In genomic region chr21:43921979-43922945, GRCh38 we compare ENCODE assay signal across 9 cellular contexts. TPM values are rescaled to one million over a fixed set of nuclear protein-coding genes. Genes with fewer than 3 reads are reported as not detected.
DNase-seq lines count a peak whose midpoint lies in the region; TF ChIP-seq lines count a peak whose summit lies in the region.
"Had no signal": no experiment of that assay in that cellular context is flagged by ENCODE, and none has a peak within 500 bp of the region (broad histone marks: within the 10 kb centered on the region; RNA-seq: fewer than 3 reads in every experiment).

No MANE protein-coding gene starts in this region.

- peaks cover 58% of the 10 kb centered on the region for H3K4me1 Mint-ChIP-seq in activated naive CD4-positive, alpha-beta T cell treated with anti-CD3 and anti-CD28 coated beads, Interleukin-2, amount 50 U/mL, for 24 hours

- H3K9ac ChIP-seq in SK-N-SH = no peak overlapping the region

- no peak overlapping the region for H3K4me2 ChIP-seq in SK-N-SH

- TF ChIP-seq RAD21 in SK-N-SH (IDR thresholded peaks at IDR 0.05; ENCODE audit: low read length) = no peak

- POLR2A ChIA-PET in SK-N-SH (lab: Yijun Ruan, JAX) = no interaction called here

- H3K79me2 ChIP-seq in SK-N-SH (ENCODE audit: insufficient read depth) = peaks cover 46% of the 10 kb centered on the region

- peaks cover 0 to 37% of the 10 kb centered on the region in 2 experiments; a peak in 1 of 4 replicates for H3K4me1 ChIP-seq in SK-N-SH (ENCODE audit: control insufficient read depth in 1 of 2, insufficient read depth in 2 of 2, low read depth in 1 of 2, low read length in 1 of 2)
- H3K4me1 ChIP-seq in prostate gland (replicated peaks) = peaks cover 7% of the 10 kb centered on the region

- H3K27me3 Mint-ChIP-seq in activated naive CD4-positive, alpha-beta T cell treated with anti-CD3 and anti-CD28 coated beads, Interleukin-2, amount 50 U/mL, for 24 hours = no peaks in the 10 kb centered on the region

- H3K9me2 ChIP-seq in SK-N-SH = no peaks in the 10 kb centered on the region

- intact Hi-C loops in prostate gland (cut with DNase I) = no loop called here

- 88% methylated on average over 21 of the region's 27 CpGs for WGBS in SK-N-SH (ENCODE audit: low lambda C conversion rate)
- 77% methylated on average over 25 of the region's 27 CpGs for WGBS in prostate gland

- H4K20me1 ChIP-seq in SK-N-SH (ENCODE audit: insufficient read depth) = peaks cover 55% of the 10 kb centered on the region

- H3K4me3 Mint-ChIP-seq in activated naive CD4-positive, alpha-beta T cell treated with anti-CD3 and anti-CD28 coated beads, Interleukin-2, amount 50 U/mL, for 24 hours = peak overlapping the region; percentile 75

- no peaks in the 10 kb centered on the region for H3K9me3 Mint-ChIP-seq in activated naive CD4-positive, alpha-beta T cell treated with anti-CD3 and anti-CD28 coated beads, Interleukin-2, amount 50 U/mL, for 24 hours

- H3K27ac ChIP-seq in SK-N-SH (ENCODE audit: low read depth in 2 of 2, low read length in 1 of 2) (peak overlapping the region in 1 of 2 experiments; percentile 70; a peak in 1 of 4 replicates), prostate gland (no peak overlapping the region), coronary artery (no peak overlapping the region)
- H3K27ac ChIP-seq: thoracic aorta had no signal

- no peak overlapping the region for H2AFZ ChIP-seq in SK-N-SH (ENCODE audit: low read depth)

- no peak overlapping the region for H3K4me3 ChIP-seq in SK-N-SH (ENCODE audit: low read depth in 2 of 2, low read length in 1 of 2)
- no peak overlapping the region for H3K4me3 ChIP-seq in prostate gland
- H3K4me3 ChIP-seq in coronary artery = no peak overlapping the region
- H3K4me3 ChIP-seq: thoracic aorta had no signal

- H3K27ac Mint-ChIP-seq in activated naive CD4-positive, alpha-beta T cell treated with anti-CD3 and anti-CD28 coated beads, Interleukin-2, amount 50 U/mL, for 24 hours = peak overlapping the region; percentile 99

- H3K27me3 ChIP-seq in SK-N-SH (ENCODE audit: insufficient read depth) (no peaks in the 10 kb centered on the region), prostate gland (replicated peaks; ENCODE audit: insufficient read depth) (no peaks in the 10 kb centered on the region)

- TF ChIP-seq CTCF in SK-N-SH (IDR thresholded peaks at IDR 0.05) (no peak), prostate gland (IDR thresholded peaks at IDR 0.05) (no peak), coronary artery (IDR thresholded peaks at IDR 0.05) (no peak)

- H3F3A ChIP-seq in SK-N-SH (replicated peaks; ENCODE audit: insufficient read depth) = peaks cover 9% of the 10 kb centered on the region

- H3K36me3 ChIP-seq in SK-N-SH (replicated peaks in 1 of 2; ENCODE audit: control insufficient read depth in 1 of 2, insufficient read depth in 2 of 2, low read length in 1 of 2) = peaks cover 0 to 16% of the 10 kb centered on the region in 2 experiments
- H3K36me3 ChIP-seq in prostate gland = no peaks in the 10 kb centered on the region
- H3K36me3 ChIP-seq: thoracic aorta had no signal

- H3K9me3 ChIP-seq in SK-N-SH (no peaks in the 10 kb centered on the region), prostate gland (no peaks in the 10 kb centered on the region)
- H3K9me3 ChIP-seq: thoracic aorta had no signal

- DNase-seq in CMK (ENCODE audit: low read depth) (peak; percentile 91), putamen (ENCODE audit: low spot score) (peak; percentile 69), SK-N-SH (no peak), NCI-H1105 (lab: John Stamatoyannopoulos, UW) (no peak), prostate gland (ENCODE audit: low spot score) (no peak), coronary artery (ENCODE audit: low spot score) (no peak)

- TF ChIP-seq EP300 in SK-N-SH (IDR thresholded peaks at IDR 0.05; ENCODE audit: borderline replicate concordance in 1 of 2, low read depth in 1 of 2, low read length in 1 of 2) = no peak

- H3K36me3 Mint-ChIP-seq in activated naive CD4-positive, alpha-beta T cell treated with anti-CD3 and anti-CD28 coated beads, Interleukin-2, amount 50 U/mL, for 24 hours = peaks cover 5% of the 10 kb centered on the region

- no peak for TF ChIP-seq POLR2A in prostate gland (IDR thresholded peaks at IDR 0.05)

- CTCF ChIA-PET in SK-N-SH (lab: Yijun Ruan, JAX) = no interaction called here

TF ChIP-seq in PFSK-1, 5 proteins besides CTCF, POLR2A, EP300 and RAD21:
- TF ChIP-seq FOXP2 (optimal IDR thresholded peaks at IDR 0.05; ENCODE audit: borderline replicate concordance, extremely low read depth, extremely low read length, insufficient read depth) (peak; percentile 99), SIN3A (IDR thresholded peaks at IDR 0.05; ENCODE audit: borderline replicate concordance, insufficient read depth, low read length) (peak; percentile 44; the same call in 1 of the 2 replicates), REST (IDR thresholded peaks at IDR 0.05; ENCODE audit: insufficient read depth in 1 of 2, low read depth in 2 of 2, low read length in 2 of 2) (no peak), POLR2AphosphoS5 (IDR thresholded peaks at IDR 0.05; ENCODE audit: low read depth, low read length) (no peak), TAF1 (IDR thresholded peaks at IDR 0.05; ENCODE audit: borderline replicate concordance, insufficient read depth, low read length) (no peak)

TF ChIP-seq in SK-N-SH, 30 proteins besides CTCF, POLR2A, EP300 and RAD21:
- no peak for TF ChIP-seq REST (IDR thresholded peaks at IDR 0.05; ENCODE audit: low read depth, low read length)
- no peak for TF ChIP-seq RFX5 (IDR thresholded peaks at IDR 0.05; ENCODE audit: low read length)
- TF ChIP-seq RXRA (IDR thresholded peaks at IDR 0.05; ENCODE audit: borderline replicate concordance, low read depth) = no peak
- TF ChIP-seq GABPA (IDR thresholded peaks at IDR 0.05; ENCODE audit: low read depth) = no peak
- TF ChIP-seq SMC3 (IDR thresholded peaks at IDR 0.05; ENCODE audit: low read depth, low read length) = no peak
- TF ChIP-seq TCF12 (IDR thresholded peaks at IDR 0.05) = no peak
- TF ChIP-seq USF2 (IDR thresholded peaks at IDR 0.05; ENCODE audit: borderline replicate concordance, low read depth, low read length) = no peak
- no peak for TF ChIP-seq IRF3 (IDR thresholded peaks at IDR 0.05; ENCODE audit: low read depth, low read length)
- TF ChIP-seq RCOR1 (IDR thresholded peaks at IDR 0.05; ENCODE audit: low read length) = no peak
- no peak for TF ChIP-seq GATA2 (CRISPR knock-in tag; IDR thresholded peaks at IDR 0.05)

RNA-seq across cellular contexts. Expression of gene AGPAT3, which starts 57.2 kb away (rescaled TPM):
- polyA plus RNA-seq in PFSK-1 (2012; ENCODE audit: insufficient read length, low read depth) = 59.4 TPM
- 35.3 and 40.0 TPM in 2 replicates for polyA plus RNA-seq in SK-N-SH (2012; rRNA removed)
- 23.8 and 31.4 TPM in 2 replicates for polyA plus RNA-seq in SK-N-SH (2012; cell fraction: cytosol; rRNA removed)
- polyA plus RNA-seq in SK-N-SH (2012; cell fraction: nucleus; rRNA removed) = 48.1 and 49.4 TPM in 2 replicates
- total RNA-seq in prostate gland = 10 to 100 TPM; 31.3 to 53.5 TPM

Comparison
In these comparisons a context has a peak if more than half of its experiments do, and no peak if none do; other contexts are left out.
1. DNase-seq: peak in CMK (single experiment) and putamen (single experiment); none in SK-N-SH (single experiment), NCI-H1105 (single experiment), prostate gland (single experiment) and coronary artery (single experiment).